8 cellular contexts compared by ENCODE assay signal in the genomic region with DNA sequence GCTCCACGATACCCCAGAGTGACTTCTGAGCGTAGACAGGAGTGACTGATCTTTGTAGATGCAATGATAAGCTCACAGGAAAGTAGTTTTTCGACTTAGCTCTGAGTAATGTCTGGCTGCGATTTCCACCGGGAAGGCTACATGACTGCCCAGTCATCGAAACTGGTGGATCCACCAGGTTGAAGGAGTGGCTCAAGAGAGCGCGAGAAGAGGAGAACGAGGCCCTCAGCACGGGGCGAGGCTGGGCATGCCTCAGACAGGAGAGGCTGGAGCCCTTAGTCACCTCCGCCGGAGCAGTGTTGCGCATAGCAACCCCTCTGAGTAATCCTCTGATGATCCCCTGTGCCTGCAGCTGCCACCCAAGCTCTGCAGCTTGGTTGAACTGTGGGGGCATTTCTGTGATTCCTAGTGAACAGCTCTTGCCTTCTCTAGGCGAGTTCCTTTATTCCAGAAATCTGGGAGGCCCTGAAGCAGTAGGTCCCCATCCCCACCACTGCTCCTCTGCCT. TPM values are rescaled to one million over a fixed set of nuclear protein-coding genes. Genes with fewer than 3 reads are reported as not detected.
DNase-seq lines count a peak whose midpoint lies in the region; FAIRE-seq and TF ChIP-seq lines count a peak whose summit lies in the region.

No MANE protein-coding gene starts in this region.

- CTCF ChIA-PET in BJ (lab: Yijun Ruan, JAX) = interaction anchor here (0.8 to 1.5 kb wide), 4 partner anchors 14 to 180 kb away, joined by 3 to 5 read pairs (median 4); partner anchors contain the start of gene CDK17

- H3K36me3 ChIP-seq in BJ (ENCODE audit: control insufficient read depth, insufficient read depth, low read length) = peaks cover 3% of the 10 kb centered on the region
- no peaks in the 10 kb centered on the region for H3K36me3 ChIP-seq in WERI-Rb-1
- no peaks in the 10 kb centered on the region for H3K36me3 ChIP-seq in kidney epithelial cell (ENCODE audit: control insufficient read depth, insufficient read depth, low read length)

- H3K4me3 ChIP-seq in BJ (ENCODE audit: low read depth, low read length) (no peak overlapping the region), WERI-Rb-1 (ENCODE audit: low read depth, low read length) (no peak overlapping the region), kidney epithelial cell (ENCODE audit: low read depth, low read length) (no peak overlapping the region)

- DNase-seq in BJ (ENCODE audit: low read depth) (peak; percentile 90), HTR-8/SVneo (ENCODE audit: insufficient read length, low spot score) (peak; percentile 94), WERI-Rb-1 (peak; percentile 90), kidney epithelial cell (ENCODE audit: low read depth) (peak; percentile 96), erythroblast (lab: John Stamatoyannopoulos, UW) (no peak), NCI-H1930 (lab: John Stamatoyannopoulos, UW) (no peak), UCSD-AML1 (lab: John Stamatoyannopoulos, UW; ENCODE audit: unreplicated experiment) (no peak), Ammon's horn (ENCODE audit: low spot score) (no peak)

- FAIRE-seq in HTR-8/SVneo (lab: Jason Lieb, UNC) = peak; percentile 83

- peak overlapping the region; percentile 86 for H3K27ac ChIP-seq in WERI-Rb-1

- H3K9me3 ChIP-seq in WERI-Rb-1 (ENCODE audit: severe bottlenecking) = no peaks in the 10 kb centered on the region

- TF ChIP-seq POLR2A in erythroblast (IDR thresholded peaks at IDR 0.05; ENCODE audit: low read length) = no peak

- H3K27me3 ChIP-seq in BJ (ENCODE audit: control insufficient read depth, insufficient read depth, low read length) = no peaks in the 10 kb centered on the region
- no peaks in the 10 kb centered on the region for H3K27me3 ChIP-seq in WERI-Rb-1 (ENCODE audit: insufficient read depth, low read depth, severe bottlenecking)
- no peaks in the 10 kb centered on the region for H3K27me3 ChIP-seq in kidney epithelial cell (ENCODE audit: control insufficient read depth, insufficient read depth, low read length)

- no peak for TF ChIP-seq CTCF in BJ (IDR thresholded peaks at IDR 0.05; ENCODE audit: insufficient read depth, low read depth, low read length)
- no peak for TF ChIP-seq CTCF in WERI-Rb-1 (IDR thresholded peaks at IDR 0.05; ENCODE audit: low read depth, low read length)
- TF ChIP-seq CTCF in kidney epithelial cell (IDR thresholded peaks at IDR 0.05; ENCODE audit: insufficient read depth, low read length, poor library complexity, severe bottlenecking) = no peak

- POLR2A ChIA-PET in BJ (lab: Charles Lee) = no interaction called here

RNA-seq across cellular contexts. Expression of gene ELK3, which starts 25.6 kb away (rescaled TPM):
- 15.5 and 20.9 TPM in 2 replicates for polyA plus RNA-seq in BJ (2011; rRNA removed)
- 13.0 and 23.2 TPM in 2 replicates for polyA minus RNA-seq in BJ (2011; rRNA and poly(A)+ RNA removed)
- 63.5 and 63.8 TPM in 2 replicates for total RNA-seq in kidney epithelial cell

Comparison
In these comparisons a context has a peak if more than half of its experiments do, and no peak if none do; other contexts are left out.
1. DNase-seq: peak in BJ (single experiment), HTR-8/SVneo (single experiment), WERI-Rb-1 (single experiment) and kidney epithelial cell (single experiment); none in erythroblast (0 of 2), NCI-H1930 (0 of 2), UCSD-AML1 (single experiment) and Ammon's horn (single experiment).